2 cellular contexts compared by ENCODE assay signal in genomic region chr21:31814356-31814755, GRCh38. TPM values are rescaled to one million over a fixed set of nuclear protein-coding genes. Genes with fewer than 3 reads are reported as not detected.
"Had no signal": no experiment of that assay in that cellular context is flagged by ENCODE, and none has a peak within 500 bp of the region (broad histone marks: within the 10 kb centered on the region; RNA-seq: fewer than 3 reads in every experiment).

No MANE protein-coding gene starts in this region.

RNA-seq across cellular contexts. Expression of gene HUNK, which starts 58.5 kb away (rescaled TPM):
- total RNA-seq: LHCN-M2, MCF 10A had no signal
